In the genomic region with DNA sequence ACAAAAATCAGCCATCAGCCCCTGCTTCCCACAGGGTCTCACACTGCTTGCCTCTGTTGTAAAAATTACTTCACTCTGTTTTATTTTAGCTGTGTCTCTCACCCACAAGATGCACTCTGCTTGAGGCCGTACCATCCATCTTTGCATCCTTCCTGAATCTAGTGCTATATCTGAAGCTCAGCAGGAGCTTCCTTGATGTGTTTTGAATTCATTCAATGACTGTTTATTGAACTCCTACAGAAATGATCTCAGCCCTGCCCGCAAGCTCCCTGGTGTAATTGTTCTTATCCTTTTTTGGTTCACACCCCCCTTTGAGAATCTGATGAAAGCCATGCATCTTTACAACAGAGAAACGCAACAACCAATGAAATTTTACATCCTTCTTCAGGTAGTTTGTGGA, we compare ENCODE assay signal across 19 cellular contexts.
A peak's percentile ranks its signal among the peaks of the same experiment; 100 is the strongest.
DNase-seq lines count a peak whose midpoint lies in the region; TF ChIP-seq lines count a peak whose summit lies in the region.
"Had no signal": no experiment of that assay in that cellular context is flagged by ENCODE, and none has a peak within 500 bp of the region (broad histone marks: within the 10 kb centered on the region; RNA-seq: fewer than 3 reads in every experiment).

No MANE protein-coding gene starts in this region.

- H3K36me3 Mint-ChIP-seq in osteocyte (ENCODE audit: unreplicated experiment) = no peaks in the 10 kb centered on the region
- H3K36me3 Mint-ChIP-seq: CD4-positive, alpha-beta memory T cell; T-cell had no signal

- H3K27ac Mint-ChIP-seq in osteocyte (ENCODE audit: unreplicated experiment) = peak overlapping the region; percentile 43
- H3K27ac Mint-ChIP-seq: CD4-positive, alpha-beta memory T cell; T-cell had no signal

- TF ChIP-seq CTCF in astrocyte of the spinal cord (IDR thresholded peaks at IDR 0.05; ENCODE audit: low read depth, low read length) (no peak), osteocyte (IDR thresholded peaks at IDR 0.05) (no peak), GM10266 (IDR thresholded peaks at IDR 0.05; ENCODE audit: control insufficient read depth, insufficient read depth, low read depth, missing control alignments) (no peak)

- peaks cover 53% of the 10 kb centered on the region for H3K4me1 Mint-ChIP-seq in osteocyte (ENCODE audit: unreplicated experiment)
- H3K4me1 Mint-ChIP-seq: CD4-positive, alpha-beta memory T cell; T-cell had no signal

- H3K27me3 Mint-ChIP-seq in osteocyte (ENCODE audit: unreplicated experiment) = no peaks in the 10 kb centered on the region
- H3K27me3 Mint-ChIP-seq: T-cell had no signal

- DNase-seq in NCI-H146 (lab: John Stamatoyannopoulos, UW) (peak; percentile 17), NCI-H146 treated with DMSO at 0.1 percent for 48 hours (lab: John Stamatoyannopoulos, UW; ENCODE audit: unreplicated experiment) (no peak), NCI-H345 (lab: John Stamatoyannopoulos, UW) (peak; percentile 10), astrocyte of the spinal cord (ENCODE audit: low read depth, low spot score) (peak; percentile 44), osteocyte (ENCODE audit: extremely low spot score, unreplicated experiment) (no peak), GM10266 (ENCODE audit: extremely low spot score) (no peak), HuH-7 (ENCODE audit: low spot score) (no peak), KBM-7 (no peak)
- DNase-seq: Caco-2; CD4-positive, alpha-beta memory T cell; Kasumi-1; NCI-H2029; NCI-H446; NCI-H526; PC-9; RPMI8226; SHP77 treated with DMSO at 0.1 percent for 48 hours; T-cell had no signal

- H3K4me3 Mint-ChIP-seq in osteocyte (ENCODE audit: unreplicated experiment) = no peak overlapping the region
- H3K4me3 Mint-ChIP-seq: CD4-positive, alpha-beta memory T cell; T-cell had no signal

- H3K4me3 ChIP-seq in astrocyte of the spinal cord (ENCODE audit: low read depth, low read length) = no peak overlapping the region
- H3K4me3 ChIP-seq: BLaER1 treated with 17β-estradiol and CSF1 and Interleukin-3, amounts not matched to agents 10 nM and 100 nM; PC-9 had no signal

- no peaks in the 10 kb centered on the region for H3K9me3 Mint-ChIP-seq in osteocyte (ENCODE audit: unreplicated experiment)
- H3K9me3 Mint-ChIP-seq: T-cell had no signal

- in situ Hi-C loops in astrocyte of the spinal cord (cut with HindIII; ENCODE audit: low sequenced_read_pairs) (no loop called here), KBM-7 (cut with MboI; ENCODE audit: low pct_unique_long_range_greater_than_20kb, low sequenced_read_pairs) (no loop called here)

Comparison
In these comparisons a context has a peak if more than half of its experiments do, and no peak if none do; other contexts are left out.
1. DNase-seq: peak in NCI-H146 (single experiment), NCI-H345 (single experiment) and astrocyte of the spinal cord (single experiment); none in NCI-H146 treated with DMSO at 0.1 percent for 48 hours (single experiment), osteocyte (single experiment), GM10266 (single experiment), HuH-7 (single experiment) and KBM-7 (single experiment).